Comparison of ENCODE assay signal across 2 cellular contexts in the genomic region with DNA sequence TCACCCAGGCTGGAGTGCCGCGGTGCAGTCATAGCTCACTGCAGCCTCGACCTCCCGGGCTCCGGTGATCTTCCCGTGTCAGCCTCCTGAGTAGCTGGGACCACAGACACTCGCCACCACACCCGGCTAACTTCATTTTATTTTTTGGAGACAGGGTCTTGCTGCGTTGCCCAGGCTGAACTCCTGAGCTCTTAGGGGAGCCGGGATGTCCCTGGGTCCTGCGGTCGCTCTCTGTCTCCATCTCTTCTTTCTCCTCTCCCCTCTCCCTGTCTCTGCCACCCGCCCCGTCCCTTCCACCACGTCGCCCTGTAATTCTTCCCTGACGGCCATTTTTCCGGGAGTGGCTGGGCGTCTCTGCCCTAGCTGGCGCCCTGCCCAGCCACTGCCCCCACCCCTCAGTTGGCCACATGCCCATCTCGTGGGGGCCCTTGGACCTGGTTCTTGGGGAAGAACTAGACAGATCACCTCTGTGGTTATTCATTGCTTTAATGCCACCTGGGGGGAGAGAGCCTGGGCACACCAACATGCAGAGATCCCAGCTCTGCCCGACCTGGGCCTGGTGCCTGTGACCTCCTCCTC.
TF ChIP-seq lines count a peak whose summit lies in the region.

No MANE protein-coding gene starts in this region.

TF ChIP-seq in HEK293, 187 proteins besides CTCF, POLR2A, EP300 and RAD21 (continues in another document):
- TF ChIP-seq, protein P1, sequence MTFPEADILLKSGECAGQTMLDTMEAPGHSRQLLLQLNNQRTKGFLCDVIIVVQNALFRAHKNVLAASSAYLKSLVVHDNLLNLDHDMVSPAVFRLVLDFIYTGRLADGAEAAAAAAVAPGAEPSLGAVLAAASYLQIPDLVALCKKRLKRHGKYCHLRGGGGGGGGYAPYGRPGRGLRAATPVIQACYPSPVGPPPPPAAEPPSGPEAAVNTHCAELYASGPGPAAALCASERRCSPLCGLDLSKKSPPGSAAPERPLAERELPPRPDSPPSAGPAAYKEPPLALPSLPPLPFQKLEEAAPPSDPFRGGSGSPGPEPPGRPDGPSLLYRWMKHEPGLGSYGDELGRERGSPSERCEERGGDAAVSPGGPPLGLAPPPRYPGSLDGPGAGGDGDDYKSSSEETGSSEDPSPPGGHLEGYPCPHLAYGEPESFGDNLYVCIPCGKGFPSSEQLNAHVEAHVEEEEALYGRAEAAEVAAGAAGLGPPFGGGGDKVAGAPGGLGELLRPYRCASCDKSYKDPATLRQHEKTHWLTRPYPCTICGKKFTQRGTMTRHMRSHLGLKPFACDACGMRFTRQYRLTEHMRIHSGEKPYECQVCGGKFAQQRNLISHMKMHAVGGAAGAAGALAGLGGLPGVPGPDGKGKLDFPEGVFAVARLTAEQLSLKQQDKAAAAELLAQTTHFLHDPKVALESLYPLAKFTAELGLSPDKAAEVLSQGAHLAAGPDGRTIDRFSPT (tag by site-specific recombination; IDR thresholded peaks at IDR 0.05): peak; percentile 58; the same call in 1 of the 2 replicates
- TF ChIP-seq OSR2 (tag by site-specific recombination; IDR thresholded peaks at IDR 0.05) (no peak), ZNF518A (tag by site-specific recombination; conservative IDR thresholded peaks at IDR 0.05; ENCODE audit: low read depth) (no peak), KLF1 (tag by site-specific recombination; IDR thresholded peaks at IDR 0.05) (peak; percentile 97), ZNF202 (tag by site-specific recombination; IDR thresholded peaks at IDR 0.05; ENCODE audit: borderline replicate concordance) (no peak), MEIS1 (CRISPR knock-in tag; IDR thresholded peaks at IDR 0.05; ENCODE audit: borderline replicate concordance) (no peak), KLF8 (tag by site-specific recombination; IDR thresholded peaks at IDR 0.05) (peak; percentile 57), ZNF121 (tag by site-specific recombination; IDR thresholded peaks at IDR 0.05) (peak; percentile 92), ZNF24 (tag by site-specific recombination; IDR thresholded peaks at IDR 0.05) (no peak), TRIM28 (IDR thresholded peaks at IDR 0.05; ENCODE audit: borderline replicate concordance, low read length) (no peak), ZBTB8A (tag by site-specific recombination; IDR thresholded peaks at IDR 0.05) (peak; percentile 72)
- TF ChIP-seq, protein P2, sequence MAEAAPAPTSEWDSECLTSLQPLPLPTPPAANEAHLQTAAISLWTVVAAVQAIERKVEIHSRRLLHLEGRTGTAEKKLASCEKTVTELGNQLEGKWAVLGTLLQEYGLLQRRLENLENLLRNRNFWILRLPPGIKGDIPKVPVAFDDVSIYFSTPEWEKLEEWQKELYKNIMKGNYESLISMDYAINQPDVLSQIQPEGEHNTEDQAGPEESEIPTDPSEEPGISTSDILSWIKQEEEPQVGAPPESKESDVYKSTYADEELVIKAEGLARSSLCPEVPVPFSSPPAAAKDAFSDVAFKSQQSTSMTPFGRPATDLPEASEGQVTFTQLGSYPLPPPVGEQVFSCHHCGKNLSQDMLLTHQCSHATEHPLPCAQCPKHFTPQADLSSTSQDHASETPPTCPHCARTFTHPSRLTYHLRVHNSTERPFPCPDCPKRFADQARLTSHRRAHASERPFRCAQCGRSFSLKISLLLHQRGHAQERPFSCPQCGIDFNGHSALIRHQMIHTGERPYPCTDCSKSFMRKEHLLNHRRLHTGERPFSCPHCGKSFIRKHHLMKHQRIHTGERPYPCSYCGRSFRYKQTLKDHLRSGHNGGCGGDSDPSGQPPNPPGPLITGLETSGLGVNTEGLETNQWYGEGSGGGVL (tag by site-specific recombination; IDR thresholded peaks at IDR 0.05): peak; percentile 55
- TF ChIP-seq, protein P3, sequence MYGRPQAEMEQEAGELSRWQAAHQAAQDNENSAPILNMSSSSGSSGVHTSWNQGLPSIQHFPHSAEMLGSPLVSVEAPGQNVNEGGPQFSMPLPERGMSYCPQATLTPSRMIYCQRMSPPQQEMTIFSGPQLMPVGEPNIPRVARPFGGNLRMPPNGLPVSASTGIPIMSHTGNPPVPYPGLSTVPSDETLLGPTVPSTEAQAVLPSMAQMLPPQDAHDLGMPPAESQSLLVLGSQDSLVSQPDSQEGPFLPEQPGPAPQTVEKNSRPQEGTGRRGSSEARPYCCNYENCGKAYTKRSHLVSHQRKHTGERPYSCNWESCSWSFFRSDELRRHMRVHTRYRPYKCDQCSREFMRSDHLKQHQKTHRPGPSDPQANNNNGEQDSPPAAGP (tag by site-specific recombination; IDR thresholded peaks at IDR 0.05): 0 out of 2 replicates have a peak, but pooled peaks have one; percentile 30

TF ChIP-seq in K562, 482 proteins besides CTCF, POLR2A, EP300 and RAD21:
- TF ChIP-seq RBM34 (IDR thresholded peaks at IDR 0.05; ENCODE audit: borderline replicate concordance, insufficient read depth, low read length) (no peak), JUNB (CRISPR knock-in tag; conservative IDR thresholded peaks at IDR 0.05) (no peak), ZNF395 (CRISPR knock-in tag; IDR thresholded peaks at IDR 0.05) (no peak), NFIC (IDR thresholded peaks at IDR 0.05) (peak; percentile 82), ZBTB7A (IDR thresholded peaks at IDR 0.05; ENCODE audit: borderline replicate concordance, control insufficient read depth, low read depth, low read length) (peak; percentile 1; the same call in 1 of the 2 replicates), ZBTB1 (CRISPR knock-in tag; IDR thresholded peaks at IDR 0.05; ENCODE audit: borderline replicate concordance, low read depth) (0 out of 2 replicates have a peak, but pooled peaks have one; percentile 5), ZNF586 (CRISPR knock-in tag; conservative IDR thresholded peaks at IDR 0.05) (no peak), ZBTB12 (CRISPR knock-in tag; IDR thresholded peaks at IDR 0.05) (no peak), SOX6 (IDR thresholded peaks at IDR 0.05) (no peak), ZNF311 (CRISPR knock-in tag; IDR thresholded peaks at IDR 0.05) (no peak), CHD2 (IDR thresholded peaks at IDR 0.05; ENCODE audit: low read depth, low read length) (no peak), REST (CRISPR knock-in tag; IDR thresholded peaks at IDR 0.05; ENCODE audit: low read depth) (no peak), RBFOX2 (IDR thresholded peaks at IDR 0.05; ENCODE audit: low read depth, low read length) (no peak), KLF10 (CRISPR knock-in tag; IDR thresholded peaks at IDR 0.05) (no peak), SMARCA4 (IDR thresholded peaks at IDR 0.05) (no peak)
- TF ChIP-seq, protein P4, sequence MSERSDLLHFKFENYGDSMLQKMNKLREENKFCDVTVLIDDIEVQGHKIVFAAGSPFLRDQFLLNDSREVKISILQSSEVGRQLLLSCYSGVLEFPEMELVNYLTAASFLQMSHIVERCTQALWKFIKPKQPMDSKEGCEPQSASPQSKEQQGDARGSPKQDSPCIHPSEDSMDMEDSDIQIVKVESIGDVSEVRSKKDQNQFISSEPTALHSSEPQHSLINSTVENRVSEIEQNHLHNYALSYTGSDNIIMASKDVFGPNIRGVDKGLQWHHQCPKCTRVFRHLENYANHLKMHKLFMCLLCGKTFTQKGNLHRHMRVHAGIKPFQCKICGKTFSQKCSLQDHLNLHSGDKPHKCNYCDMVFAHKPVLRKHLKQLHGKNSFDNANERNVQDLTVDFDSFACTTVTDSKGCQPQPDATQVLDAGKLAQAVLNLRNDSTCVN (CRISPR knock-in tag; IDR thresholded peaks at IDR 0.05): no peak
- TF ChIP-seq, protein P5, sequence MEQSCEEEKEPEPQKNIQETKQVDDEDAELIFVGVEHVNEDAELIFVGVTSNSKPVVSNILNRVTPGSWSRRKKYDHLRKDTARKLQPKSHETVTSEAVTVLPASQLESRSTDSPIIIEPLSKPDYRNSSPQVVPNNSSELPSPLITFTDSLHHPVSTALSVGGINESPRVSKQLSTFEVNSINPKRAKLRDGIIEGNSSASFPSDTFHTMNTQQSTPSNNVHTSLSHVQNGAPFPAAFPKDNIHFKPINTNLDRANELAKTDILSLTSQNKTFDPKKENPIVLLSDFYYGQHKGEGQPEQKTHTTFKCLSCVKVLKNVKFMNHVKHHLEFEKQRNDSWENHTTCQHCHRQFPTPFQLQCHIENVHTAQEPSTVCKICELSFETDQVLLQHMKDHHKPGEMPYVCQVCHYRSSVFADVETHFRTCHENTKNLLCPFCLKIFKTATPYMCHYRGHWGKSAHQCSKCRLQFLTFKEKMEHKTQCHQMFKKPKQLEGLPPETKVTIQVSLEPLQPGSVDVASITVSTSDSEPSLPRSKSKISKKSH (CRISPR knock-in tag; IDR thresholded peaks at IDR 0.05): no peak
